Comparison of ENCODE assay signal across 22 cellular contexts in the genomic region with DNA sequence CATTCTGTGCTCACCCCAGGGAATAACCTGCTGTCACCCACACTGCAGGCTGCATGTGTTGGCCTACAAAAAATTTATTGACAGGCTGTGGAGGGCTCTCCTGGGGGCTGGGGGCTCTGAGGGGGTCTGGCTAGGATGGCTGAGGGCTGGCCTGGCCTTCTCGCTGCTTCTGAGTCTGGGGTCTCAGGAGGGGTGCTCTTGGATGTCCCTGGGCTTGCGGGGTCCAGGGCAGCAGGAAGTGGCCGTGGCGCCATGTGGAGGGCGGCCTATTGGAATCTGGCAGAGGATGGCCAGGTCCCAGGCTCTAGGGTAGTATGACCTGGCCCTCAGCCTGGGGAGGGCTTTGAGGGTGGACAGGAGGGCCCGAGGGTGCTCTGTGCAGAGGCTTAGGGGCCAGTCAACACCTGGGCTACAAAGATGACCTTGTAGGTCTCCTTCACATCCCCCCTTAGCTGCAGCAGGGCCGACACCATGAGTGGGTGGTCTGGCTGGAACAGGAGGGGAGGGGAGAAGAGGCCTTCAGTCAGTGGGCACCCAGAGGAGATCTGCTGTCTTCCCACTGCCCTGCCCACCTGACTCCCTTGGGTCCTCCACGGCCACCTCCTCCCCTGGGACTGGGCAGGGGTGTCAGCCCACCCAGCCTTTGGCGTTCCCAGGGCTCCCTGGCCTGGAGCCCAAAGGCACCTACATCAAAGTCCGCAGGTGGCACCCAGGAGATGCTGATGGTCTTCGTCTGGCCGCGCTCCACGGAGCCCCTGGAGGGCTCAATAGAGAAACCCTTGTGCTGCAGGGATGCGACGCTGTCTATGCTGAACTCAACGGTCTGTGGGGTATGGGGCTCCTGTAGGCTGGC. TPM values are rescaled to one million over a fixed set of nuclear protein-coding genes. Genes with fewer than 3 reads are reported as not detected.
DNase-seq lines count a peak whose midpoint lies in the region; ATAC-seq and TF ChIP-seq lines count a peak whose summit lies in the region.
"Had no signal": no experiment of that assay in that cellular context is flagged by ENCODE, and none has a peak within 500 bp of the region (broad histone marks: within the 10 kb centered on the region; RNA-seq: fewer than 3 reads in every experiment).

No MANE protein-coding gene starts in this region.

- peak overlapping the region; percentile 93 for H2AK5ac ChIP-seq in neuronal stem cell (ENCODE audit: low read depth, low read length)

- H3K4me2 ChIP-seq in MM.1S (ENCODE audit: low read depth, low read length), result no peak overlapping the region
- no peak overlapping the region for H3K4me2 ChIP-seq in neuronal stem cell (ENCODE audit: insufficient read depth, low read length, poor library complexity, severe bottlenecking)
- H3K4me2 ChIP-seq in neural progenitor cell, result no peak overlapping the region

- H3K4ac ChIP-seq in neuronal stem cell (ENCODE audit: low read length), result no peak overlapping the region

- peaks cover 9% of the 10 kb centered on the region for H3K79me1 ChIP-seq in neuronal stem cell (ENCODE audit: low read depth, low read length)

- H2AFZ ChIP-seq in MM.1S (ENCODE audit: low read length) (no peak overlapping the region), neuronal stem cell (ENCODE audit: low read length) (no peak overlapping the region), neural progenitor cell (replicated peaks) (no peak overlapping the region)
- H2AFZ ChIP-seq: GM23248 had no signal

- intact Hi-C loops in Right ventricle myocardium inferior (cut with DNase I), result no loop called here
- intact Hi-C loops in transverse colon (cut with DNase I; ENCODE audit: low total_unique reads), result no loop called here

- H2BK12ac ChIP-seq in neuronal stem cell (ENCODE audit: low read length), result peak overlapping the region; percentile 63

- H3K9me3 Mint-ChIP-seq in neural progenitor cell, result no peaks in the 10 kb centered on the region
- H3K9me3 Mint-ChIP-seq: IgD-negative memory B cell had no signal

- TF ChIP-seq CTCF in right atrium auricular region (IDR thresholded peaks at IDR 0.05) (no peak), MM.1S (IDR thresholded peaks at IDR 0.05; ENCODE audit: low read length) (no peak), transverse colon (IDR thresholded peaks at IDR 0.05) (no peak), neural progenitor cell (IDR thresholded peaks at IDR 0.05) (no peak)

- no peak overlapping the region for H3K4me3 ChIP-seq in right atrium auricular region
- no peak overlapping the region for H3K4me3 ChIP-seq in MM.1S (ENCODE audit: low read length)
- no peak overlapping the region for H3K4me3 ChIP-seq in neuronal stem cell (ENCODE audit: low read length in 2 of 2)
- H3K4me3 ChIP-seq in transverse colon, result no peak overlapping the region
- no peak overlapping the region for H3K4me3 ChIP-seq in neural progenitor cell
- H3K4me3 ChIP-seq: GM23248, SK-N-MC had no signal

- no peak overlapping the region for H3K9ac ChIP-seq in MM.1S (ENCODE audit: low read length)
- no peak overlapping the region for H3K9ac ChIP-seq in neuronal stem cell (ENCODE audit: low read depth, low read length, poor library complexity)
- H3K9ac ChIP-seq in neural progenitor cell, result no peak overlapping the region
- H3K9ac ChIP-seq: GM23248 had no signal

- H3K9me3 ChIP-seq in right atrium auricular region (no peaks in the 10 kb centered on the region), MM.1S (replicated peaks; ENCODE audit: insufficient read depth, low read length) (no peaks in the 10 kb centered on the region), neuronal stem cell (replicated peaks in 1 of 2; ENCODE audit: control insufficient read depth in 2 of 2, insufficient read depth in 1 of 2, low read depth in 1 of 2, low read length in 2 of 2) (peaks cover 0 to 2% of the 10 kb centered on the region in 2 donors), transverse colon (no peaks in the 10 kb centered on the region), neural progenitor cell (ENCODE audit: low read depth) (no peaks in the 10 kb centered on the region)

- peaks cover 0 to 17% of the 10 kb centered on the region in 2 donors for H3K4me1 ChIP-seq in right atrium auricular region
- peaks cover 10% of the 10 kb centered on the region for H3K4me1 ChIP-seq in MM.1S (ENCODE audit: low read length)
- peaks cover 8 to 10% of the 10 kb centered on the region in 2 donors for H3K4me1 ChIP-seq in neuronal stem cell (ENCODE audit: control insufficient read depth in 2 of 2, insufficient read depth in 1 of 2, low read depth in 1 of 2, low read length in 2 of 2)
- peaks cover 15 to 27% (median 24%) of the 10 kb centered on the region in 4 donors for H3K4me1 ChIP-seq in transverse colon
- H3K4me1 ChIP-seq in neural progenitor cell, result peaks cover 11% of the 10 kb centered on the region

- no CpG with 5 or more reads among the region's 17 CpGs for WGBS in neuronal stem cell (ENCODE audit: extremely low coverage in 2 of 2, insufficient read length in 2 of 2, insufficient replicate concordance in 1 of 2), 2 donors
- 86% methylated on average over 17 of the region's 17 CpGs; no CpG with 5 or more reads in 1 of the 2 donors for WGBS in transverse colon (ENCODE audit: low coverage in 1 of 2), 2 donors

- in situ Hi-C loops in transverse colon (cut with MboI; ENCODE audit: low pct_ligation_motif_present in 1 of 4, low pct_unique_long_range_greater_than_20kb in 1 of 4, low sequenced_read_pairs in 3 of 4), result no loop called here

- peaks cover 8% of the 10 kb centered on the region for H3K27me3 Mint-ChIP-seq in neural progenitor cell (ENCODE audit: insufficient read depth, low read depth)

- H3F3A ChIP-seq in MM.1S (ENCODE audit: insufficient read depth, low read length), result no peaks in the 10 kb centered on the region
- H3F3A ChIP-seq in neural progenitor cell (ENCODE audit: low read depth), result peaks cover 8% of the 10 kb centered on the region

- H2BK15ac ChIP-seq in neuronal stem cell (ENCODE audit: low read length), result peak overlapping the region; percentile 79

- no peaks in the 10 kb centered on the region for H4K20me1 ChIP-seq in MM.1S (ENCODE audit: insufficient read depth, low read length)
- no peaks in the 10 kb centered on the region for H4K20me1 ChIP-seq in neural progenitor cell (ENCODE audit: low read depth)

- TF ChIP-seq EP300 in transverse colon (IDR thresholded peaks at IDR 0.05; ENCODE audit: low read depth), result no peak

- H3K36me3 ChIP-seq in right atrium auricular region, result no peaks in the 10 kb centered on the region
- H3K36me3 ChIP-seq in MM.1S (replicated peaks; ENCODE audit: insufficient read depth, low read length), result no peaks in the 10 kb centered on the region
- no peaks in the 10 kb centered on the region for H3K36me3 ChIP-seq in neuronal stem cell (replicated peaks in 1 of 2; ENCODE audit: control insufficient read depth in 2 of 2, insufficient read depth in 2 of 2, low read length in 2 of 2)
- no peaks in the 10 kb centered on the region for H3K36me3 ChIP-seq in transverse colon
- H3K36me3 ChIP-seq in neural progenitor cell, result no peaks in the 10 kb centered on the region

- H4K91ac ChIP-seq in neuronal stem cell (ENCODE audit: low read depth, low read length, poor library complexity), result no peak overlapping the region

- H3K27ac Mint-ChIP-seq in neural progenitor cell, result no peak overlapping the region

- ATAC-seq in Right ventricle myocardium inferior (no peak), HG02798 (IDR thresholded peaks at IDR 0.05; ENCODE audit: poor library complexity, unreplicated experiment) (no peak), HG02970 (IDR thresholded peaks at IDR 0.05; ENCODE audit: low FRiP score, unreplicated experiment) (no peak)

- H2BK5ac ChIP-seq in neuronal stem cell (ENCODE audit: low read length), result peak overlapping the region; percentile 94

- no peaks in the 10 kb centered on the region for H3K36me3 Mint-ChIP-seq in neural progenitor cell
- H3K36me3 Mint-ChIP-seq: IgD-negative memory B cell had no signal

- H3K79me2 ChIP-seq in MM.1S (ENCODE audit: low read length), result no peaks in the 10 kb centered on the region
- no peaks in the 10 kb centered on the region for H3K79me2 ChIP-seq in neural progenitor cell (ENCODE audit: low read depth)

- no peak overlapping the region for H4K8ac ChIP-seq in neuronal stem cell (ENCODE audit: low read depth, low read length)

- H3K4me3 Mint-ChIP-seq in neural progenitor cell, result no peak overlapping the region
- H3K4me3 Mint-ChIP-seq: H9, IgD-negative memory B cell had no signal

- H3K4me1 Mint-ChIP-seq in neural progenitor cell, result peaks cover 3% of the 10 kb centered on the region
- H3K4me1 Mint-ChIP-seq: IgD-negative memory B cell had no signal

- H3K14ac ChIP-seq in neuronal stem cell (ENCODE audit: low read length), result peak overlapping the region; percentile 21

- no peaks in the 10 kb centered on the region for H3K9me2 ChIP-seq in MM.1S (replicated peaks; ENCODE audit: insufficient read depth, low read length)

- no peak overlapping the region for H2BK120ac ChIP-seq in neuronal stem cell (ENCODE audit: low read depth, low read length)

- peak overlapping the region; percentile 20 for H3K23ac ChIP-seq in neuronal stem cell (ENCODE audit: low read depth, low read length, poor library complexity)

- TF ChIP-seq POLR2A in transverse colon (IDR thresholded peaks at IDR 0.05), result no peak

- H3K27ac ChIP-seq in right atrium auricular region (no peak overlapping the region), MM.1S (ENCODE audit: low read length) (no peak overlapping the region), neuronal stem cell (replicated peaks; ENCODE audit: low read length) (no peak overlapping the region), transverse colon (no peak overlapping the region), neural progenitor cell (no peak overlapping the region)
- H3K27ac ChIP-seq: 22Rv1, C4-2B, GM23248, SK-N-MC had no signal

- peak; percentile 57 for DNase-seq in Right ventricle myocardium inferior (ENCODE audit: missing footprints)
- no peak for DNase-seq in right atrium auricular region (ENCODE audit: low spot score)
- peak; percentile 4 for DNase-seq in MM.1S
- DNase-seq in neuronal stem cell (ENCODE audit: low spot score), result no peak
- DNase-seq in transverse colon, result peak; percentile 8
- no peak for DNase-seq in neural progenitor cell (ENCODE audit: low spot score)
- DNase-seq: ACHN, GM23248, MV-4-11, NCI-H1105 treated with DMSO at 0.1 percent for 48 hours, NCI-H1694 treated with DMSO at 0.1 percent for 48 hours, NCI-H2081 treated with DMSO at 0.1 percent for 48 hours, NCI-H2171 treated with DMSO at 0.1 percent for 48 hours, NCI-H526, SHP77 treated with DMSO at 0.1 percent for 48 hours had no signal

- peak overlapping the region; percentile 48 for H3K18ac ChIP-seq in neuronal stem cell (ENCODE audit: low read length)

- H3K27me3 ChIP-seq in right atrium auricular region (no peaks in the 10 kb centered on the region), MM.1S (replicated peaks; ENCODE audit: insufficient read depth, low read length) (peaks cover 54% of the 10 kb centered on the region), neuronal stem cell (ENCODE audit: control insufficient read depth in 3 of 3, insufficient read depth in 3 of 3, low read depth in 1 of 3, low read length in 3 of 3) (peaks cover 0 to 29% (median 11%) of the 10 kb centered on the region in 3 experiments), transverse colon (no peaks in the 10 kb centered on the region), neural progenitor cell (peaks cover 20% of the 10 kb centered on the region)

RNA-seq across cellular contexts. Expression of a gene that starts 3.0 kb away (rescaled TPM):
- total RNA-seq in Right ventricle myocardium inferior (1.2 TPM), right atrium auricular region (1 to 10 TPM in 1 of 2 donors, under 1 TPM in 1; 0.51 to 1.8 TPM), transverse colon (1 to 10 TPM in 3 of 4 donors, not detected in 1; 5.2 to 9.5 (median 5.3) TPM), neural progenitor cell (ENCODE audit: low replicate concordance) (2.9 and 7.4 TPM in 2 replicates)
- 7.3 TPM for polyA plus RNA-seq in neuronal stem cell (2013, experiment 1 of 2)
- 7.1 TPM for polyA plus RNA-seq in neuronal stem cell (2013, experiment 2 of 2)
- total RNA-seq: GM23248 had no signal
- polyA plus RNA-seq: IgD-negative memory B cell had no signal

RNA-seq across cellular contexts. Expression of a gene that starts 7.1 kb away (rescaled TPM):
- total RNA-seq in Right ventricle myocardium inferior (not detected), right atrium auricular region (not detected), transverse colon (under 1 TPM in 1 of 4 donors, not detected in 3; 0.48 TPM), neural progenitor cell (ENCODE audit: low replicate concordance) (0.53 TPM in 1 of 2 replicates, not detected in the other)
- polyA plus RNA-seq in neuronal stem cell (2013, experiment 1 of 2), result 0.07 TPM
- polyA plus RNA-seq in neuronal stem cell (2013, experiment 2 of 2), result 0.08 TPM
- polyA plus RNA-seq: GM23248, IgD-negative memory B cell had no signal

RNA-seq across cellular contexts. Expression of a gene that starts 31.2 kb away (rescaled TPM):
- total RNA-seq in Right ventricle myocardium inferior (182 TPM), right atrium auricular region (10 to 100 TPM; 69.9 to 91.6 TPM), transverse colon (100 to 1,000 TPM; 123 to 191 (median 174) TPM), neural progenitor cell (ENCODE audit: low replicate concordance) (175 and 197 TPM in 2 replicates)
- polyA plus RNA-seq in neuronal stem cell (2013, experiment 1 of 2), result 291 TPM
- 287 TPM for polyA plus RNA-seq in neuronal stem cell (2013, experiment 2 of 2)

Comparison
In these comparisons a context has a peak if more than half of its experiments do, and no peak if none do; other contexts are left out.
1. DNase-seq: peak in Right ventricle myocardium inferior (single experiment), MM.1S (single experiment) and transverse colon (single experiment); none in right atrium auricular region (single experiment), neuronal stem cell (single experiment) and neural progenitor cell (single experiment).